17 cellular contexts compared by ENCODE assay signal in genomic region chr20:62742550-62742949, GRCh38. TPM values are rescaled to one million over a fixed set of nuclear protein-coding genes. Genes with fewer than 3 reads are reported as not detected.
"Had no signal": no experiment of that assay in that cellular context is flagged by ENCODE, and none has a peak within 500 bp of the region (broad histone marks: within the 10 kb centered on the region; RNA-seq: fewer than 3 reads in every experiment).

No MANE protein-coding gene starts in this region.

- H3K27me3 ChIP-seq: hepatocyte had no signal

- ATAC-seq: left lung; natural killer cell; stimulated activated naive CD8-positive, alpha-beta T cell treated with anti-CD3 and anti-CD28 coated beads, Interleukin-15, Interleukin-2, amounts not matched to agents 100 U/mL and 50 U/mL, for 24 hours; WTC11 had no signal

- H3K4me1 ChIP-seq: breast epithelium, prostate gland had no signal

- H3K27ac ChIP-seq: breast epithelium, coronary artery, esophagus muscularis mucosa, hepatocyte, left lung, prostate gland had no signal

- H3K4me3 ChIP-seq: breast epithelium, coronary artery, esophagus muscularis mucosa, hepatocyte, left lung, prostate gland, spleen had no signal

- H3K4me2 ChIP-seq: hepatocyte had no signal

- H2AFZ ChIP-seq: hepatocyte had no signal

- H3K9me3 ChIP-seq: breast epithelium, esophagus muscularis mucosa, left lung, prostate gland, spleen had no signal

- DNase-seq: activated T-cell treated with anti-CD3 and anti-CD28 coated beads, Interleukin-2, amount 50 U/mL, for 1 hour; glutamatergic neuron; immature natural killer cell; kidney glomerular epithelial cell; midbrain; natural killer cell; stimulated activated CD4-positive, alpha-beta T cell treated with anti-CD3 and anti-CD28 coated beads, Interleukin-4, amount 100 ng/mL, for 4 hours; stimulated activated naive CD8-positive, alpha-beta T cell treated with anti-CD3 and anti-CD28 coated beads, Interleukin-15, Interleukin-2, amounts not matched to agents 100 U/mL and 50 U/mL, for 24 hours; T1000 had no signal

- H3K36me3 ChIP-seq: breast epithelium, esophagus muscularis mucosa, left lung, prostate gland, spleen had no signal

RNA-seq across cellular contexts. Expression of gene NTSR1, which starts 33.9 kb away (rescaled TPM):
- polyA plus RNA-seq: hepatocyte, immature natural killer cell had no signal
